In genomic region chr10:8898745-8899330, GRCh38 we compare ENCODE assay signal across 22 cellular contexts.
A peak's percentile ranks its signal among the peaks of the same experiment; 100 is the strongest.
DNase-seq lines count a peak whose midpoint lies in the region; ATAC-seq and TF ChIP-seq lines count a peak whose summit lies in the region.
"Had no signal": no experiment of that assay in that cellular context is flagged by ENCODE, and none has a peak within 500 bp of the region (broad histone marks: within the 10 kb centered on the region; RNA-seq: fewer than 3 reads in every experiment).

No MANE protein-coding gene starts in this region.

- no peaks in the 10 kb centered on the region for H3K27me3 Mint-ChIP-seq in activated T-cell treated with anti-CD3 and anti-CD28 coated beads, Interleukin-2, amount 50 U/mL, for 72 hours (ENCODE audit: low read depth)
- no peaks in the 10 kb centered on the region for H3K27me3 Mint-ChIP-seq in activated CD4-positive, alpha-beta memory T cell treated with anti-CD3 and anti-CD28 coated beads, Interleukin-2, amount 10 ng/mL, durations not matched to agents 7 days and 5 days
- H3K27me3 Mint-ChIP-seq: IgD-negative memory B cell had no signal

- no peaks in the 10 kb centered on the region for H3K4me1 ChIP-seq in HEK293 (ENCODE audit: control insufficient read depth, insufficient read depth, low read length)
- H3K4me1 ChIP-seq in stomach, result no peaks in the 10 kb centered on the region
- H3K4me1 ChIP-seq: Caco-2 had no signal

- no peak for TF ChIP-seq EP300 in stomach (IDR thresholded peaks at IDR 0.05)

- CTCF ChIA-PET in HEK293 (lab: Yijun Ruan, JAX), result interaction anchor here (0.6 to 0.7 kb wide), 2 partner anchors 57 to 406 kb away, joined by 3 read pairs; no protein-coding TSS in a partner anchor
- CTCF ChIA-PET in activated CD4-positive, alpha-beta memory T cell treated with anti-CD3 and anti-CD28 coated beads, Interleukin-2, amount 10 ng/mL, durations not matched to agents 7 days and 5 days (lab: Charles Lee), result no interaction called here

- no peak for TF ChIP-seq POLR2A in stomach (IDR thresholded peaks at IDR 0.05)

- peaks cover 17% of the 10 kb centered on the region for H3K4me1 Mint-ChIP-seq in activated T-cell treated with anti-CD3 and anti-CD28 coated beads, Interleukin-2, amount 50 U/mL, for 72 hours (ENCODE audit: low read depth)
- peaks cover 7% of the 10 kb centered on the region for H3K4me1 Mint-ChIP-seq in activated CD4-positive, alpha-beta memory T cell treated with anti-CD3 and anti-CD28 coated beads, Interleukin-2, amount 10 ng/mL, durations not matched to agents 7 days and 5 days
- H3K4me1 Mint-ChIP-seq: IgD-negative memory B cell had no signal

- POLR2A ChIA-PET in HEK293 (lab: Yijun Ruan, JAX), result no interaction called here
- POLR2A ChIA-PET in activated CD4-positive, alpha-beta memory T cell treated with anti-CD3 and anti-CD28 coated beads, Interleukin-2, amount 10 ng/mL, durations not matched to agents 7 days and 5 days (lab: Charles Lee), result no interaction called here

- no peak for DNase-seq in activated T-cell treated with anti-CD3 and anti-CD28 coated beads, Interleukin-2, amount 50 U/mL, for 72 hours
- no peak for DNase-seq in activated T-cell treated with anti-CD3 and anti-CD28 coated beads, Interleukin-2, amount 50 U/mL, for 1 hour
- DNase-seq in activated CD4-positive, alpha-beta memory T cell treated with anti-CD3 and anti-CD28 coated beads, Interleukin-2, amount 10 ng/mL, durations not matched to agents 7 days and 5 days, result no peak
- DNase-seq in nucleus accumbens (lab: John Stamatoyannopoulos, UW) (no peak), stomach (no peak)
- DNase-seq: Caco-2; CD8-positive, alpha-beta T cell; HCEC 1CT; NCI-H1092; NCI-H1417 treated with DMSO at 0.1 percent for 48 hours; NCI-H1694 treated with DMSO at 0.1 percent for 48 hours; NCI-H2081; NCI-H226; NCI-H510A; NCI-H69; SIG-M5 had no signal

- intact Hi-C loops in stomach (cut with DNase I; ENCODE audit: low total_unique reads), result no loop called here

- H3K27ac ChIP-seq in HEK293 (ENCODE audit: extremely low read depth, low read depth, low read length), result no peak overlapping the region
- H3K27ac ChIP-seq in stomach, result no peak overlapping the region
- H3K27ac ChIP-seq: BLaER1, KMS-11, SK-N-MC had no signal

- H3K9me3 ChIP-seq in HEK293 (ENCODE audit: control insufficient read depth, insufficient read depth, low read depth, low read length), result no peaks in the 10 kb centered on the region
- no peaks in the 10 kb centered on the region for H3K9me3 ChIP-seq in stomach
- H3K9me3 ChIP-seq: BLaER1, Caco-2 had no signal

- no peak overlapping the region for H3K4me3 ChIP-seq in HEK293 (ENCODE audit: low read depth, low read length)
- no peak overlapping the region for H3K4me3 ChIP-seq in stomach
- H3K4me3 ChIP-seq: BLaER1, SK-N-MC had no signal

- ATAC-seq in activated T-cell treated with anti-CD3 and anti-CD28 coated beads, Interleukin-2, amount 50 U/mL, for 72 hours (replicated peaks in 1 of 2), result peak; percentile 18 to 59
- no peak for ATAC-seq in GM21786 (IDR thresholded peaks at IDR 0.05; ENCODE audit: unreplicated experiment)
- ATAC-seq: CD8-positive, alpha-beta T cell had no signal

- H3K36me3 Mint-ChIP-seq in activated T-cell treated with anti-CD3 and anti-CD28 coated beads, Interleukin-2, amount 50 U/mL, for 72 hours (ENCODE audit: insufficient read depth in 2 of 2), result peaks cover 0 to 4% of the 10 kb centered on the region in 2 donors
- H3K36me3 Mint-ChIP-seq in activated CD4-positive, alpha-beta memory T cell treated with anti-CD3 and anti-CD28 coated beads, Interleukin-2, amount 10 ng/mL, durations not matched to agents 7 days and 5 days (ENCODE audit: low read depth), result no peaks in the 10 kb centered on the region
- H3K36me3 Mint-ChIP-seq: CD8-positive, alpha-beta T cell; IgD-negative memory B cell had no signal

- peak overlapping the region; percentile 49 for H3K27ac Mint-ChIP-seq in activated T-cell treated with anti-CD3 and anti-CD28 coated beads, Interleukin-2, amount 50 U/mL, for 72 hours
- peak overlapping the region; percentile 57 for H3K27ac Mint-ChIP-seq in activated CD4-positive, alpha-beta memory T cell treated with anti-CD3 and anti-CD28 coated beads, Interleukin-2, amount 10 ng/mL, durations not matched to agents 7 days and 5 days
- H3K27ac Mint-ChIP-seq: CD8-positive, alpha-beta T cell; IgD-negative memory B cell had no signal

- TF ChIP-seq CTCF in HEK293 (tag by site-specific recombination; IDR thresholded peaks at IDR 0.05) (no peak), stomach (IDR thresholded peaks at IDR 0.05) (no peak)

- H3K4me3 Mint-ChIP-seq in activated T-cell treated with anti-CD3 and anti-CD28 coated beads, Interleukin-2, amount 50 U/mL, for 72 hours, result peak overlapping the region in 1 of 2 donors; percentile 48
- H3K4me3 Mint-ChIP-seq in activated CD4-positive, alpha-beta memory T cell treated with anti-CD3 and anti-CD28 coated beads, Interleukin-2, amount 10 ng/mL, durations not matched to agents 7 days and 5 days, result no peak overlapping the region
- H3K4me3 Mint-ChIP-seq: CD8-positive, alpha-beta T cell; IgD-negative memory B cell had no signal

- WGBS in stomach, 5 donors, result 54 to 75% (median 62%) methylated on average over 2 of the region's 2 CpGs

- no peaks in the 10 kb centered on the region for H3K36me3 ChIP-seq in HEK293 (ENCODE audit: control insufficient read depth in 2 of 2, insufficient read depth in 1 of 2, low read length in 2 of 2)
- no peaks in the 10 kb centered on the region for H3K36me3 ChIP-seq in stomach
- H3K36me3 ChIP-seq: BLaER1 had no signal

- H3K27me3 ChIP-seq in stomach, result no peaks in the 10 kb centered on the region
- H3K27me3 ChIP-seq: BLaER1 had no signal

- H3K9me3 Mint-ChIP-seq in activated T-cell treated with anti-CD3 and anti-CD28 coated beads, Interleukin-2, amount 50 U/mL, for 72 hours, result peaks cover 0 to 6% of the 10 kb centered on the region in 2 donors
- no peaks in the 10 kb centered on the region for H3K9me3 Mint-ChIP-seq in activated CD4-positive, alpha-beta memory T cell treated with anti-CD3 and anti-CD28 coated beads, Interleukin-2, amount 10 ng/mL, durations not matched to agents 7 days and 5 days
- H3K9me3 Mint-ChIP-seq: CD8-positive, alpha-beta T cell; IgD-negative memory B cell had no signal

TF ChIP-seq in HEK293, 187 proteins besides CTCF, POLR2A, EP300 and RAD21:
- TF ChIP-seq, protein P1, sequence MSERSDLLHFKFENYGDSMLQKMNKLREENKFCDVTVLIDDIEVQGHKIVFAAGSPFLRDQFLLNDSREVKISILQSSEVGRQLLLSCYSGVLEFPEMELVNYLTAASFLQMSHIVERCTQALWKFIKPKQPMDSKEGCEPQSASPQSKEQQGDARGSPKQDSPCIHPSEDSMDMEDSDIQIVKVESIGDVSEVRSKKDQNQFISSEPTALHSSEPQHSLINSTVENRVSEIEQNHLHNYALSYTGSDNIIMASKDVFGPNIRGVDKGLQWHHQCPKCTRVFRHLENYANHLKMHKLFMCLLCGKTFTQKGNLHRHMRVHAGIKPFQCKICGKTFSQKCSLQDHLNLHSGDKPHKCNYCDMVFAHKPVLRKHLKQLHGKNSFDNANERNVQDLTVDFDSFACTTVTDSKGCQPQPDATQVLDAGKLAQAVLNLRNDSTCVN (tag by site-specific recombination; optimal IDR thresholded peaks at IDR 0.05), result no peak
- no peak for TF ChIP-seq ZNF658 (tag by site-specific recombination; IDR thresholded peaks at IDR 0.05)
- no peak for TF ChIP-seq ZNF701 (tag by site-specific recombination; IDR thresholded peaks at IDR 0.05)
- TF ChIP-seq ZFP3 (tag by site-specific recombination; IDR thresholded peaks at IDR 0.05; ENCODE audit: low read depth), result no peak
- no peak for TF ChIP-seq ZXDB (tag by site-specific recombination; IDR thresholded peaks at IDR 0.05)
- TF ChIP-seq ZNF2 (tag by site-specific recombination; IDR thresholded peaks at IDR 0.05), result no peak
- TF ChIP-seq ATF2 (tag by site-specific recombination; IDR thresholded peaks at IDR 0.05; ENCODE audit: low read depth), result peak; percentile 75
